Comparison of ENCODE assay signal across 22 cellular contexts in the genomic region with DNA sequence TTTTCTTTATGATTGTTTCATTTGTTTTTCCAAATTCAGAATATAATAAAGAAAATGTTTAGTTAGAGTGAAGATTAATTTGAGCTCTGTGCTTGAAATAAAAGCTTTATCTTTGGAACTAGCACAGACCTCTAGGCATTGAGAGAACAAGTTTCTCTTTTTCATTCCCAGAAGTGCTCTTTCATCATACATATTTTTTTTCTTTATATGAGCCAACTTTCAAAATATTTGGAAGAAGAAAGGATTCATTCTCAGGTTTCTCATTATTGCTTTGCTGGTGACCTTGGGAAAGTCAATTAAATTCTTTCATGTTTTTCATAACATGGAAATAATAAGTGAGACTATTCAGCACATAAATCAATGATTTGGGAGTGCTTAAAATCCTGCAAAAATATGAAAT. TPM values are rescaled to one million over a fixed set of nuclear protein-coding genes. Genes with fewer than 3 reads are reported as not detected.
DNase-seq lines count a peak whose midpoint lies in the region; ATAC-seq and TF ChIP-seq lines count a peak whose summit lies in the region.
"Had no signal": no experiment of that assay in that cellular context is flagged by ENCODE, and none has a peak within 500 bp of the region (broad histone marks: within the 10 kb centered on the region; RNA-seq: fewer than 3 reads in every experiment).

No MANE protein-coding gene starts in this region.

- H3K4me1 ChIP-seq in psoas muscle (peaks cover 18% of the 10 kb centered on the region), testis (peaks cover 30% of the 10 kb centered on the region)
- no peaks in the 10 kb centered on the region for H3K4me1 ChIP-seq in CD4-positive, alpha-beta memory T cell (ENCODE audit: insufficient read depth, low read length)
- H3K4me1 ChIP-seq: BLaER1 had no signal

- CTCF ChIA-PET in CD4-positive, alpha-beta memory T cell (lab: Charles Lee; ENCODE audit: partially characterized antibody), result no interaction called here
- CTCF ChIA-PET in activated CD4-positive, alpha-beta memory T cell treated with anti-CD3 and anti-CD28 coated beads, Interleukin-2, amount 10 ng/mL, durations not matched to agents 7 days and 5 days (lab: Charles Lee), result no interaction called here

- ATAC-seq in psoas muscle (no peak), HG02973 (IDR thresholded peaks at IDR 0.05; ENCODE audit: unreplicated experiment) (no peak)

- no peaks in the 10 kb centered on the region for H3K4me1 Mint-ChIP-seq in CD4-positive, alpha-beta memory T cell
- H3K4me1 Mint-ChIP-seq in activated CD4-positive, alpha-beta memory T cell treated with anti-CD3 and anti-CD28 coated beads, Interleukin-2, amount 10 ng/mL, durations not matched to agents 7 days and 5 days, result no peaks in the 10 kb centered on the region

- H3K9me3 ChIP-seq in psoas muscle (no peaks in the 10 kb centered on the region), testis (no peaks in the 10 kb centered on the region)
- no peaks in the 10 kb centered on the region for H3K9me3 ChIP-seq in CD4-positive, alpha-beta memory T cell (ENCODE audit: control insufficient read depth in 1 of 2, low read length in 2 of 2)
- H3K9me3 ChIP-seq: BLaER1 had no signal

- DNase-seq in dedifferentiated amniotic fluid mesenchymal stem cell (ENCODE audit: extremely low spot score) (peak; percentile 81), fibroblast of the aortic adventitia (ENCODE audit: low read depth) (peak; percentile 55), psoas muscle (no peak), testis (no peak)
- DNase-seq in CD4-positive, alpha-beta memory T cell, result no peak
- DNase-seq in activated CD4-positive, alpha-beta memory T cell treated with anti-CD3 and anti-CD28 coated beads, Interleukin-2, amount 10 ng/mL, durations not matched to agents 7 days and 5 days, result no peak
- DNase-seq: CD4-positive, alpha-beta T cell; Karpas-422; MV-4-11; NCI-H1105 treated with DMSO at 0.1 percent for 48 hours; NCI-H2029 treated with DMSO at 0.1 percent for 48 hours; NCI-H226; NCI-H510A treated with DMSO at 0.1 percent for 48 hours; NCI-H774; NK-92 treated with Interleukin-12 subunit alpha and Interleukin-12 subunit beta, amount 100 ng/mL, for 24 hours; SIG-M5 had no signal

- TF ChIP-seq POLR2A in testis (IDR thresholded peaks at IDR 0.05), result no peak

- POLR2A ChIA-PET in CD4-positive, alpha-beta memory T cell (lab: Charles Lee; ENCODE audit: partially characterized antibody), result no interaction called here
- POLR2A ChIA-PET in activated CD4-positive, alpha-beta memory T cell treated with anti-CD3 and anti-CD28 coated beads, Interleukin-2, amount 10 ng/mL, durations not matched to agents 7 days and 5 days (lab: Charles Lee), result no interaction called here

- H3K36me3 Mint-ChIP-seq in CD4-positive, alpha-beta memory T cell, result no peaks in the 10 kb centered on the region
- H3K36me3 Mint-ChIP-seq in activated CD4-positive, alpha-beta memory T cell treated with anti-CD3 and anti-CD28 coated beads, Interleukin-2, amount 10 ng/mL, durations not matched to agents 7 days and 5 days (ENCODE audit: low read depth), result no peaks in the 10 kb centered on the region

- no peaks in the 10 kb centered on the region for H3K27me3 ChIP-seq in psoas muscle (ENCODE audit: insufficient read depth in 3 of 3, low read length in 2 of 3)
- H3K27me3 ChIP-seq in testis, result no peaks in the 10 kb centered on the region
- H3K27me3 ChIP-seq in CD4-positive, alpha-beta memory T cell (ENCODE audit: insufficient read depth, low read length), result no peaks in the 10 kb centered on the region
- H3K27me3 ChIP-seq: BLaER1 had no signal

- no peak overlapping the region for H3K4me3 ChIP-seq in fibroblast of the aortic adventitia (ENCODE audit: low read depth, low read length)
- H3K4me3 ChIP-seq in psoas muscle, result no peak overlapping the region
- H3K4me3 ChIP-seq in testis, result no peak overlapping the region
- H3K4me3 ChIP-seq in CD4-positive, alpha-beta memory T cell (ENCODE audit: low read length in 2 of 2), result no peak overlapping the region
- H3K4me3 ChIP-seq: BLaER1 had no signal

- H3K36me3 ChIP-seq in psoas muscle (ENCODE audit: insufficient read depth in 1 of 2, low read depth in 1 of 2) (no peaks in the 10 kb centered on the region), testis (ENCODE audit: low read depth, missing control alignments) (no peaks in the 10 kb centered on the region)
- H3K36me3 ChIP-seq in CD4-positive, alpha-beta memory T cell (ENCODE audit: insufficient read depth, low read length), result no peaks in the 10 kb centered on the region
- H3K36me3 ChIP-seq: BLaER1 had no signal

- peaks cover 0 to under 1% of the 10 kb centered on the region in 2 donors for H3K27me3 Mint-ChIP-seq in CD4-positive, alpha-beta memory T cell
- peaks cover 8% of the 10 kb centered on the region for H3K27me3 Mint-ChIP-seq in activated CD4-positive, alpha-beta memory T cell treated with anti-CD3 and anti-CD28 coated beads, Interleukin-2, amount 10 ng/mL, durations not matched to agents 7 days and 5 days
- H3K27me3 Mint-ChIP-seq: CD4-positive, alpha-beta T cell had no signal

- H3K4me3 Mint-ChIP-seq in CD4-positive, alpha-beta memory T cell, result no peak overlapping the region
- H3K4me3 Mint-ChIP-seq in activated CD4-positive, alpha-beta memory T cell treated with anti-CD3 and anti-CD28 coated beads, Interleukin-2, amount 10 ng/mL, durations not matched to agents 7 days and 5 days, result no peak overlapping the region
- H3K4me3 Mint-ChIP-seq: CD4-positive, alpha-beta T cell had no signal

- H3K27ac Mint-ChIP-seq in CD4-positive, alpha-beta memory T cell, result no peak overlapping the region
- H3K27ac Mint-ChIP-seq in activated CD4-positive, alpha-beta memory T cell treated with anti-CD3 and anti-CD28 coated beads, Interleukin-2, amount 10 ng/mL, durations not matched to agents 7 days and 5 days, result no peak overlapping the region
- H3K27ac Mint-ChIP-seq: CD4-positive, alpha-beta T cell had no signal

- H3K9me3 Mint-ChIP-seq in CD4-positive, alpha-beta memory T cell, result no peaks in the 10 kb centered on the region
- no peaks in the 10 kb centered on the region for H3K9me3 Mint-ChIP-seq in activated CD4-positive, alpha-beta memory T cell treated with anti-CD3 and anti-CD28 coated beads, Interleukin-2, amount 10 ng/mL, durations not matched to agents 7 days and 5 days
- H3K9me3 Mint-ChIP-seq: CD4-positive, alpha-beta T cell had no signal

- TF ChIP-seq CTCF in fibroblast of the aortic adventitia (IDR thresholded peaks at IDR 0.05; ENCODE audit: insufficient read depth, low read length), result no peak
- TF ChIP-seq CTCF in psoas muscle (IDR thresholded peaks at IDR 0.05), result no peak
- TF ChIP-seq CTCF in testis (IDR thresholded peaks at IDR 0.05), result no peak

- H3K27ac ChIP-seq in psoas muscle (peak overlapping the region; percentile 69), testis (peak overlapping the region in 1 of 2 donors; percentile 81)
- no peak overlapping the region for H3K27ac ChIP-seq in CD4-positive, alpha-beta memory T cell (ENCODE audit: low read depth, low read length)
- H3K27ac ChIP-seq: BLaER1, RWPE1 had no signal

- intact Hi-C loops in psoas muscle (cut with DNase I), result loop anchor here in 1 of 2 donors (10.0 kb wide), 1 partner anchor 529 kb away; no protein-coding TSS in a partner anchor
- intact Hi-C loops in testis (cut with DNase I; ENCODE audit: low total_unique reads), result no loop called here
- intact Hi-C loops in CD4-positive, alpha-beta memory T cell (cut with micrococcal nuclease), result no loop called here

RNA-seq across cellular contexts. Expression of a gene that starts 16.8 kb away (rescaled TPM):
- total RNA-seq in fibroblast of the aortic adventitia (ENCODE audit: low replicate concordance) (not detected in 2 replicates), psoas muscle (under 1 TPM in 2 of 4 donors, not detected in 2; 0.61 to 0.69 TPM), testis (under 1 TPM in 1 of 2 donors, not detected in 1; 0.24 TPM)
- polyA plus RNA-seq in psoas muscle (under 1 TPM in 2 of 3 donors, not detected in 1; 0.06 to 0.40 TPM), testis (ENCODE audit: insufficient read depth, low read depth, low replicate concordance) (0.26 TPM)
- not detected for total RNA-seq in CD4-positive, alpha-beta memory T cell
- not detected for polyA plus RNA-seq in CD4-positive, alpha-beta memory T cell
- total RNA-seq in activated CD4-positive, alpha-beta memory T cell treated with anti-CD3 and anti-CD28 coated beads, Interleukin-2, amount 10 ng/mL, durations not matched to agents 7 days and 5 days, result not detected
- total RNA-seq: CD4-positive, alpha-beta T cell; Daoy; H4; M059J had no signal

RNA-seq across cellular contexts. Expression of a gene that starts 37.5 kb away (rescaled TPM):
- not detected in 2 replicates for total RNA-seq in fibroblast of the aortic adventitia (ENCODE audit: low replicate concordance)
- total RNA-seq in psoas muscle, result 1 to 10 TPM in 1 of 4 donors, not detected in 3; 1.2 TPM
- polyA plus RNA-seq in psoas muscle, result under 1 TPM in 2 of 3 donors, not detected in 1; 0.12 to 0.19 TPM
- 10 to 100 TPM in 1 of 2 donors, 1 to 10 TPM in 1; 7.8 to 12.9 TPM for total RNA-seq in testis
- polyA plus RNA-seq in testis (ENCODE audit: insufficient read depth, low read depth, low replicate concordance), result 22.6 TPM
- total RNA-seq in CD4-positive, alpha-beta memory T cell, result not detected
- not detected for polyA plus RNA-seq in CD4-positive, alpha-beta memory T cell
- total RNA-seq in activated CD4-positive, alpha-beta memory T cell treated with anti-CD3 and anti-CD28 coated beads, Interleukin-2, amount 10 ng/mL, durations not matched to agents 7 days and 5 days, result not detected
- total RNA-seq: CD4-positive, alpha-beta T cell; Daoy; H4; M059J had no signal

Comparison
In these comparisons a context has a peak if more than half of its experiments do, and no peak if none do; other contexts are left out.
1. DNase-seq: peak in dedifferentiated amniotic fluid mesenchymal stem cell (single experiment) and fibroblast of the aortic adventitia (single experiment); none in psoas muscle (0 of 2), testis (single experiment), CD4-positive, alpha-beta memory T cell (0 of 5) and activated CD4-positive, alpha-beta memory T cell treated with anti-CD3 and anti-CD28 coated beads, Interleukin-2, amount 10 ng/mL, durations not matched to agents 7 days and 5 days (single experiment).